ENCODE assay signal across 8 cellular contexts in genomic region chr12:97148941-97149559, GRCh38.
A peak's percentile ranks its signal among the peaks of the same experiment; 100 is the strongest.
DNase-seq lines count a peak whose midpoint lies in the region; ATAC-seq and TF ChIP-seq lines count a peak whose summit lies in the region.

No MANE protein-coding gene starts in this region.

- TF ChIP-seq CTCF in DOHH2 (IDR thresholded peaks at IDR 0.05; ENCODE audit: low read depth, low read length, poor library complexity, severe bottlenecking) (peak; percentile 85), Peyer's patch (IDR thresholded peaks at IDR 0.05) (peak in 5 of 6 experiments; percentile 29 to 60 (median 46)), right atrium auricular region (IDR thresholded peaks at IDR 0.05) (peak; percentile 31 to 67)

- no peaks in the 10 kb centered on the region for H4K20me1 ChIP-seq in DOHH2 (ENCODE audit: control insufficient read depth, insufficient read depth, low read depth, low read length)

- no peak overlapping the region for H3K4me2 ChIP-seq in DOHH2 (ENCODE audit: low read length)

- peak; percentile 96 for ATAC-seq in GM21447 (IDR thresholded peaks at IDR 0.05; ENCODE audit: unreplicated experiment)

- no peaks in the 10 kb centered on the region for H3K36me3 ChIP-seq in DOHH2 (ENCODE audit: control insufficient read depth, low read length)
- H3K36me3 ChIP-seq in Peyer's patch: no peaks in the 10 kb centered on the region
- no peaks in the 10 kb centered on the region for H3K36me3 ChIP-seq in right atrium auricular region

- H3K9me2 ChIP-seq in DOHH2 (replicated peaks; ENCODE audit: control insufficient read depth, low read length): no peaks in the 10 kb centered on the region

- no peaks in the 10 kb centered on the region; the same call in 1 of the 2 replicates for H3K27me3 ChIP-seq in DOHH2 (ENCODE audit: control insufficient read depth, low read length)
- H3K27me3 ChIP-seq in Peyer's patch: no peaks in the 10 kb centered on the region
- H3K27me3 ChIP-seq in right atrium auricular region: no peaks in the 10 kb centered on the region

- H3K4me3 ChIP-seq in DOHH2 (ENCODE audit: low read length) (no peak overlapping the region), Peyer's patch (no peak overlapping the region), right atrium auricular region (no peak overlapping the region)

- H3K4me1 ChIP-seq in DOHH2 (ENCODE audit: control insufficient read depth, low read length) (no peaks in the 10 kb centered on the region), Peyer's patch (no peaks in the 10 kb centered on the region), right atrium auricular region (no peaks in the 10 kb centered on the region)

- H3K9me3 ChIP-seq in DOHH2 (ENCODE audit: control insufficient read depth, insufficient read depth, low read length) (no peaks in the 10 kb centered on the region), Peyer's patch (no peaks in the 10 kb centered on the region), right atrium auricular region (no peaks in the 10 kb centered on the region)

- no peak overlapping the region for H3K27ac ChIP-seq in DOHH2 (ENCODE audit: low read depth, low read length)
- H3K27ac ChIP-seq in Peyer's patch: no peak overlapping the region
- H3K27ac ChIP-seq in right atrium auricular region: no peak overlapping the region

- no peaks in the 10 kb centered on the region for H3K79me2 ChIP-seq in DOHH2 (ENCODE audit: control insufficient read depth, low read length)

- DNase-seq in HK-2 (ENCODE audit: unreplicated experiment) (peak; percentile 52), Peyer's patch (peak; percentile 47 to 74 (median 55)), right atrium auricular region (ENCODE audit: low spot score) (no peak), NCI-H128 (lab: John Stamatoyannopoulos, UW; ENCODE audit: unreplicated experiment) (no peak)
- DNase-seq in activated effector memory CD4-positive, alpha-beta T cell treated with Interleukin-2 at 50 U/mL for 16 hours: peak; percentile 17
- peak; percentile 5 to 47 for DNase-seq in stimulated activated CD4-positive, alpha-beta T cell treated with anti-CD3 and anti-CD28 coated beads, Interleukin-12 subunit alpha, Interleukin-12 subunit beta, amount 100 ng/mL, for 24 hours (ENCODE audit: low read depth in 2 of 2)

- H3F3A ChIP-seq in DOHH2 (ENCODE audit: control insufficient read depth, insufficient read depth): no peaks in the 10 kb centered on the region

- TF ChIP-seq POLR2A in Peyer's patch (IDR thresholded peaks at IDR 0.05): no peak

Comparison
In these comparisons a context has a peak if more than half of its experiments do, and no peak if none do; other contexts are left out.
1. DNase-seq: peak in HK-2 (single experiment), Peyer's patch (3 of 3), activated effector memory CD4-positive, alpha-beta T cell treated with Interleukin-2 at 50 U/mL for 16 hours (single experiment) and stimulated activated CD4-positive, alpha-beta T cell treated with anti-CD3 and anti-CD28 coated beads, Interleukin-12 subunit alpha, Interleukin-12 subunit beta, amount 100 ng/mL, for 24 hours (2 of 2); none in right atrium auricular region (single experiment) and NCI-H128 (single experiment).
2. Peak in every context shown above with its lines, with median percentiles within 50 percentile points of each other: CTCF ChIP-seq.